9 cellular contexts compared by ENCODE assay signal in the genomic region with DNA sequence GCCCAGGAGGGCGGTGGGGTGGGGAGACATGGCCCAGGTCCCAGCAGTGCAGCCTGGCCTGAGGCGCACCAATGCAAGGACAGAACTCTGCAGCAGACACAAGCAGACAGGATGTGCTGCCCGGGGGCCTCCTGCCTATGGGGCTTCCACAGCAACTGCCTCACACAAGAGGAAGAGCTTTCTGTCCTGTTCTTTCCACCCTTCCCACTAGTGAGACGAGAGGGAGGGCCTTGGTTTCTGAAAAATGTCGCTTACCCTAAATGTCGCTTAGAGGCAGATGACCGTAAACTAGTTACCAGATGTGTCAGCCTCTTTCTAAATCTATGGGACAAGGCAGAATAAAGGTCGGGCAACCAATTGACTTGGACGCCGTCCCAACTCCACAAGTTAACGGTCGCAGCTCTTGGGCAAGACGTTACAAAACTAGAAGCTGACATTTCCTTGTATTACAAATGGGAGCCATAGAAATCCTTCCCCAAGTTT. TPM values are rescaled to one million over a fixed set of nuclear protein-coding genes. Genes with fewer than 3 reads are reported as not detected.
DNase-seq lines count a peak whose midpoint lies in the region; ATAC-seq, FAIRE-seq and TF ChIP-seq lines count a peak whose summit lies in the region.
"Had no signal": no experiment of that assay in that cellular context is flagged by ENCODE, and none has a peak within 500 bp of the region (broad histone marks: within the 10 kb centered on the region; RNA-seq: fewer than 3 reads in every experiment).

A gene with protein sequence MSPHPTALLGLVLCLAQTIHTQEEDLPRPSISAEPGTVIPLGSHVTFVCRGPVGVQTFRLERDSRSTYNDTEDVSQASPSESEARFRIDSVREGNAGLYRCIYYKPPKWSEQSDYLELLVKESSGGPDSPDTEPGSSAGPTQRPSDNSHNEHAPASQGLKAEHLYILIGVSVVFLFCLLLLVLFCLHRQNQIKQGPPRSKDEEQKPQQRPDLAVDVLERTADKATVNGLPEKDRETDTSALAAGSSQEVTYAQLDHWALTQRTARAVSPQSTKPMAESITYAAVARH (minus strand): TSS at position 157 of the 483 bp plus-strand sequence. CDS start 127 bp downstream, at position 30.

- ATAC-seq in effector memory CD8-positive, alpha-beta T cell (replicated peaks), result peak; percentile 65
- ATAC-seq in GM21390 (IDR thresholded peaks at IDR 0.05; ENCODE audit: unreplicated experiment) (no peak), GM19452 (IDR thresholded peaks at IDR 0.05; ENCODE audit: unreplicated experiment) (no peak)

- H3K9me3 ChIP-seq in spleen, result no peaks in the 10 kb centered on the region

- no peak for DNase-seq in GM12891 (ENCODE audit: insufficient read length, low spot score)
- peak; percentile 61 for DNase-seq in activated CD4-positive, alpha-beta T cell treated with anti-CD3 and anti-CD28 coated beads, Interleukin-2, amount 10 ng/mL, durations not matched to agents 7 days and 5 days
- peak in 2 of 3 experiments; percentile 25 to 31 for DNase-seq in effector memory CD8-positive, alpha-beta T cell
- peak; percentile 93 for DNase-seq in spleen
- DNase-seq in osteocyte (ENCODE audit: extremely low spot score, unreplicated experiment), result no peak
- DNase-seq in A172 (ENCODE audit: low spot score), result no peak

- TF ChIP-seq POLR2A in GM12891 (IDR thresholded peaks at IDR 0.05; ENCODE audit: low read depth, low read length), result no peak
- TF ChIP-seq POLR2A in spleen (IDR thresholded peaks at IDR 0.05), result peak in 2 of 3 donors; percentile 23 to 63

- H3K4me1 ChIP-seq in spleen, result peaks cover 5 to 88% (median 56%) of the 10 kb centered on the region in 6 donors

- peak within 1 kb of the TSS; percentile 14 to 69 (median 45) for H3K4me3 ChIP-seq in spleen

- POLR2A ChIA-PET in activated CD4-positive, alpha-beta T cell treated with anti-CD3 and anti-CD28 coated beads, Interleukin-2, amount 10 ng/mL, durations not matched to agents 7 days and 5 days (lab: Charles Lee), result no interaction called here

- peaks cover 0 to 7% (median 0%) of the 10 kb centered on the region in 6 donors for H3K36me3 ChIP-seq in spleen

- TF ChIP-seq CTCF in spleen (IDR thresholded peaks at IDR 0.05 in 8 of 11, conservative IDR thresholded peaks at IDR 0.05 in 3 of 11) (no peak), osteocyte (IDR thresholded peaks at IDR 0.05) (no peak)

- peaks cover 39% of the 10 kb centered on the region for H3K36me3 Mint-ChIP-seq in activated CD4-positive, alpha-beta T cell treated with anti-CD3 and anti-CD28 coated beads, Interleukin-2, amount 10 ng/mL, durations not matched to agents 7 days and 5 days (ENCODE audit: low read depth)
- peaks cover 22% of the 10 kb centered on the region for H3K36me3 Mint-ChIP-seq in effector memory CD8-positive, alpha-beta T cell (ENCODE audit: insufficient read depth)
- H3K36me3 Mint-ChIP-seq in osteocyte (ENCODE audit: unreplicated experiment), result no peaks in the 10 kb centered on the region

- peak within 1 kb of the TSS; percentile 93 for H3K27ac Mint-ChIP-seq in activated CD4-positive, alpha-beta T cell treated with anti-CD3 and anti-CD28 coated beads, Interleukin-2, amount 10 ng/mL, durations not matched to agents 7 days and 5 days
- H3K27ac Mint-ChIP-seq in effector memory CD8-positive, alpha-beta T cell, result peak within 1 kb of the TSS; percentile 72 to 96
- H3K27ac Mint-ChIP-seq in osteocyte (ENCODE audit: unreplicated experiment), result no peak within 1 kb of the TSS

- FAIRE-seq in GM12891 (lab: Jason Lieb, UNC), result no peak

- peaks cover 66% of the 10 kb centered on the region for H3K4me1 Mint-ChIP-seq in activated CD4-positive, alpha-beta T cell treated with anti-CD3 and anti-CD28 coated beads, Interleukin-2, amount 10 ng/mL, durations not matched to agents 7 days and 5 days
- H3K4me1 Mint-ChIP-seq in effector memory CD8-positive, alpha-beta T cell (ENCODE audit: low read depth in 2 of 2), result peaks cover 56 to 65% of the 10 kb centered on the region in 2 donors
- no peaks in the 10 kb centered on the region for H3K4me1 Mint-ChIP-seq in osteocyte (ENCODE audit: unreplicated experiment)

- H3K9me3 Mint-ChIP-seq in activated CD4-positive, alpha-beta T cell treated with anti-CD3 and anti-CD28 coated beads, Interleukin-2, amount 10 ng/mL, durations not matched to agents 7 days and 5 days, result no peaks in the 10 kb centered on the region
- H3K9me3 Mint-ChIP-seq in effector memory CD8-positive, alpha-beta T cell, result no peaks in the 10 kb centered on the region
- no peaks in the 10 kb centered on the region for H3K9me3 Mint-ChIP-seq in osteocyte (ENCODE audit: unreplicated experiment)

- H3K27me3 Mint-ChIP-seq in activated CD4-positive, alpha-beta T cell treated with anti-CD3 and anti-CD28 coated beads, Interleukin-2, amount 10 ng/mL, durations not matched to agents 7 days and 5 days, result peaks cover 18% of the 10 kb centered on the region
- no peaks in the 10 kb centered on the region for H3K27me3 Mint-ChIP-seq in effector memory CD8-positive, alpha-beta T cell
- H3K27me3 Mint-ChIP-seq in osteocyte (ENCODE audit: unreplicated experiment), result no peaks in the 10 kb centered on the region

- H3K4me3 Mint-ChIP-seq in activated CD4-positive, alpha-beta T cell treated with anti-CD3 and anti-CD28 coated beads, Interleukin-2, amount 10 ng/mL, durations not matched to agents 7 days and 5 days, result peak within 1 kb of the TSS; percentile 91
- peak within 1 kb of the TSS; percentile 82 to 98 for H3K4me3 Mint-ChIP-seq in effector memory CD8-positive, alpha-beta T cell
- no peak within 1 kb of the TSS for H3K4me3 Mint-ChIP-seq in osteocyte (ENCODE audit: unreplicated experiment)

- intact Hi-C loops in spleen (cut with DNase I; ENCODE audit: low total_unique reads), result no loop called here

- H3K27ac ChIP-seq in spleen, result peak within 1 kb of the TSS; percentile 74 to 94 (median 88)

- CTCF ChIA-PET in activated CD4-positive, alpha-beta T cell treated with anti-CD3 and anti-CD28 coated beads, Interleukin-2, amount 10 ng/mL, durations not matched to agents 7 days and 5 days (lab: Charles Lee), result interaction anchor here (1.0 kb wide), 1 partner anchor 26 kb away, joined by 4 read pairs; no protein-coding TSS in a partner anchor

- H3K27me3 ChIP-seq in spleen (replicated peaks in 1 of 7), result no peaks in the 10 kb centered on the region

- WGBS in spleen, 5 donors, result 10 to 28% (median 15%) methylated on average over 8 to 13 of the region's 13 CpGs

TF ChIP-seq in GM12891, 5 proteins besides CTCF, POLR2A, EP300 and RAD21:
- TF ChIP-seq POU2F2 (IDR thresholded peaks at IDR 0.05; ENCODE audit: low read depth, low read length) (no peak), SPI1 (IDR thresholded peaks at IDR 0.05; ENCODE audit: low read depth, low read length) (0 out of 2 replicates have a peak, but pooled peaks have one; percentile 13)

RNA-seq across cellular contexts. Expression of the gene that starts here (rescaled TPM):
- 0.03 TPM for polyA plus RNA-seq in GM12891 (2012; ENCODE audit: low read depth, missing spikeins)
- 10 to 100 TPM; 54.0 to 59.3 TPM for total RNA-seq in activated CD4-positive, alpha-beta T cell treated with anti-CD3 and anti-CD28 coated beads, Interleukin-2, amount 10 ng/mL, durations not matched to agents 7 days and 5 days
- total RNA-seq in spleen (100 to 1,000 TPM in 6 of 7 donors, 10 to 100 TPM in 1; 95.9 to 164 (median 125) TPM), osteocyte (not detected in 2 replicates)
- 10 to 100 TPM; 56.3 to 74.8 (median 71.1) TPM for polyA plus RNA-seq in spleen
- not detected in 2 replicates for total RNA-seq in A172 (2014; rRNA removed; shearing (Covaris generic))
- total RNA-seq: glomerular endothelial cell had no signal

Comparison
In these comparisons a context has a peak if more than half of its experiments do, and no peak if none do; other contexts are left out.
1. RNA of the gene that starts here (total RNA-seq): 95.9 to 164 TPM in spleen and 54.0 to 59.3 TPM in activated CD4-positive, alpha-beta T cell treated with anti-CD3 and anti-CD28 coated beads, Interleukin-2, amount 10 ng/mL, durations not matched to agents 7 days and 5 days; not detected in osteocyte and not detected in A172; every median in the first group is over 10 times any median in the second.
2. DNase-seq: peak in activated CD4-positive, alpha-beta T cell treated with anti-CD3 and anti-CD28 coated beads, Interleukin-2, amount 10 ng/mL, durations not matched to agents 7 days and 5 days (single experiment), effector memory CD8-positive, alpha-beta T cell (2 of 3) and spleen (single experiment); none in GM12891 (single experiment), osteocyte (single experiment) and A172 (single experiment).